8 cellular contexts compared by ENCODE assay signal in genomic region chr3:154323921-154324738, GRCh38. TPM values are rescaled to one million over a fixed set of nuclear protein-coding genes. Genes with fewer than 3 reads are reported as not detected.
DNase-seq lines count a peak whose midpoint lies in the region; ATAC-seq and TF ChIP-seq lines count a peak whose summit lies in the region.

A gene with protein sequence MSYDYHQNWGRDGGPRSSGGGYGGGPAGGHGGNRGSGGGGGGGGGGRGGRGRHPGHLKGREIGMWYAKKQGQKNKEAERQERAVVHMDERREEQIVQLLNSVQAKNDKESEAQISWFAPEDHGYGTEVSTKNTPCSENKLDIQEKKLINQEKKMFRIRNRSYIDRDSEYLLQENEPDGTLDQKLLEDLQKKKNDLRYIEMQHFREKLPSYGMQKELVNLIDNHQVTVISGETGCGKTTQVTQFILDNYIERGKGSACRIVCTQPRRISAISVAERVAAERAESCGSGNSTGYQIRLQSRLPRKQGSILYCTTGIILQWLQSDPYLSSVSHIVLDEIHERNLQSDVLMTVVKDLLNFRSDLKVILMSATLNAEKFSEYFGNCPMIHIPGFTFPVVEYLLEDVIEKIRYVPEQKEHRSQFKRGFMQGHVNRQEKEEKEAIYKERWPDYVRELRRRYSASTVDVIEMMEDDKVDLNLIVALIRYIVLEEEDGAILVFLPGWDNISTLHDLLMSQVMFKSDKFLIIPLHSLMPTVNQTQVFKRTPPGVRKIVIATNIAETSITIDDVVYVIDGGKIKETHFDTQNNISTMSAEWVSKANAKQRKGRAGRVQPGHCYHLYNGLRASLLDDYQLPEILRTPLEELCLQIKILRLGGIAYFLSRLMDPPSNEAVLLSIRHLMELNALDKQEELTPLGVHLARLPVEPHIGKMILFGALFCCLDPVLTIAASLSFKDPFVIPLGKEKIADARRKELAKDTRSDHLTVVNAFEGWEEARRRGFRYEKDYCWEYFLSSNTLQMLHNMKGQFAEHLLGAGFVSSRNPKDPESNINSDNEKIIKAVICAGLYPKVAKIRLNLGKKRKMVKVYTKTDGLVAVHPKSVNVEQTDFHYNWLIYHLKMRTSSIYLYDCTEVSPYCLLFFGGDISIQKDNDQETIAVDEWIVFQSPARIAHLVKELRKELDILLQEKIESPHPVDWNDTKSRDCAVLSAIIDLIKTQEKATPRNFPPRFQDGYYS (minus strand): TSS chr3:154324487. CDS start chr3:154324416, 71 bp downstream.

- H4K20me1 ChIP-seq in MM.1S (ENCODE audit: insufficient read depth, low read length) (peaks cover 15% of the 10 kb centered on the region; the same call in 1 of the 2 replicates), neural progenitor cell (ENCODE audit: low read depth) (peaks cover 45% of the 10 kb centered on the region)

- H3K27ac Mint-ChIP-seq in neural progenitor cell = peak within 1 kb of the TSS; percentile 96

- H3K9me3 Mint-ChIP-seq in neural progenitor cell = peaks cover 3% of the 10 kb centered on the region

- H3K27me3 ChIP-seq in MM.1S (replicated peaks; ENCODE audit: insufficient read depth, low read length) = no peaks in the 10 kb centered on the region
- H3K27me3 ChIP-seq in foreskin keratinocyte = no peaks in the 10 kb centered on the region
- no peaks in the 10 kb centered on the region for H3K27me3 ChIP-seq in neural progenitor cell

- H3K27ac ChIP-seq in MM.1S (ENCODE audit: low read length) = peak within 1 kb of the TSS; percentile 89
- H3K27ac ChIP-seq in foreskin keratinocyte = peak within 1 kb of the TSS; percentile 75
- H3K27ac ChIP-seq in neural progenitor cell = peak within 1 kb of the TSS; percentile 94

- H3F3A ChIP-seq in MM.1S (ENCODE audit: insufficient read depth, low read length) = peaks cover 12% of the 10 kb centered on the region; the same call in 1 of the 2 replicates
- H3F3A ChIP-seq in neural progenitor cell (ENCODE audit: low read depth) = no peaks in the 10 kb centered on the region

- peaks cover 17% of the 10 kb centered on the region for H3K4me1 ChIP-seq in MM.1S (ENCODE audit: low read length)
- peaks cover 10% of the 10 kb centered on the region for H3K4me1 ChIP-seq in foreskin keratinocyte
- H3K4me1 ChIP-seq in neural progenitor cell = peaks cover 29% of the 10 kb centered on the region

- no peaks in the 10 kb centered on the region for H3K9me2 ChIP-seq in MM.1S (replicated peaks; ENCODE audit: insufficient read depth, low read length)

- peak within 1 kb of the TSS; percentile 95 for H3K4me3 Mint-ChIP-seq in neural progenitor cell

- H3K36me3 ChIP-seq in MM.1S (replicated peaks; ENCODE audit: insufficient read depth, low read length) (no peaks in the 10 kb centered on the region), neural progenitor cell (peaks cover 4% of the 10 kb centered on the region)

- TF ChIP-seq CTCF in MM.1S (IDR thresholded peaks at IDR 0.05; ENCODE audit: low read length) = peak; percentile 39
- TF ChIP-seq CTCF in foreskin keratinocyte (conservative IDR thresholded peaks at IDR 0.05) = peak; percentile 46
- no peak for TF ChIP-seq CTCF in neural progenitor cell (IDR thresholded peaks at IDR 0.05)

- in situ Hi-C loops in G401 (cut with HindIII; ENCODE audit: low sequenced_read_pairs) = no loop called here

- peak; percentile 92 for DNase-seq in G401 (ENCODE audit: low spot score)
- DNase-seq in HCEC 1CT = peak; percentile 89
- peak; percentile 95 for DNase-seq in MM.1S
- DNase-seq in SIG-M5 (lab: John Stamatoyannopoulos, UW) = peak; percentile 40
- DNase-seq in activated gamma-delta T cell treated with Interleukin-2 at 50 U/mL for 16 hours = peak; percentile 86
- peak; percentile 56 to 73 for DNase-seq in foreskin keratinocyte
- peak; percentile 98 for DNase-seq in neural progenitor cell (ENCODE audit: low spot score)
- peak; percentile 85 for DNase-seq in stromal cell of bone marrow (ENCODE audit: low read depth)

- peak within 1 kb of the TSS; percentile 93 for H3K9ac ChIP-seq in MM.1S (ENCODE audit: low read length)
- peak within 1 kb of the TSS; percentile 99 for H3K9ac ChIP-seq in neural progenitor cell

- H3K4me2 ChIP-seq in MM.1S (ENCODE audit: low read depth, low read length) = peak within 1 kb of the TSS; percentile 69
- H3K4me2 ChIP-seq in neural progenitor cell = peak within 1 kb of the TSS; percentile 96

- no peaks in the 10 kb centered on the region for H3K27me3 Mint-ChIP-seq in neural progenitor cell (ENCODE audit: insufficient read depth, low read depth)

- peak within 1 kb of the TSS; percentile 64 for H2AFZ ChIP-seq in MM.1S (ENCODE audit: low read length)
- peak within 1 kb of the TSS; percentile 27 for H2AFZ ChIP-seq in neural progenitor cell (replicated peaks)

- peak; percentile 98 for ATAC-seq in foreskin keratinocyte

- H3K4me3 ChIP-seq in MM.1S (ENCODE audit: low read length) (peak within 1 kb of the TSS; percentile 70), neural progenitor cell (peak within 1 kb of the TSS; percentile 94)

- H3K79me2 ChIP-seq in MM.1S (ENCODE audit: low read length) (peaks cover 52% of the 10 kb centered on the region), neural progenitor cell (ENCODE audit: low read depth) (peaks cover 51% of the 10 kb centered on the region)

- H3K36me3 Mint-ChIP-seq in neural progenitor cell = peaks cover 14% of the 10 kb centered on the region

- H3K9me3 ChIP-seq in MM.1S (replicated peaks; ENCODE audit: insufficient read depth, low read length) (no peaks in the 10 kb centered on the region), neural progenitor cell (ENCODE audit: low read depth) (no peaks in the 10 kb centered on the region)

- H3K4me1 Mint-ChIP-seq in neural progenitor cell = peaks cover 13% of the 10 kb centered on the region

RNA-seq across cellular contexts. Expression of the gene that starts here (rescaled TPM):
- 46.2 and 68.8 TPM in 2 replicates for total RNA-seq in G401 (2014; rRNA removed; shearing (Covaris generic))
- total RNA-seq in foreskin keratinocyte (62.2 and 62.8 TPM in 2 replicates), neural progenitor cell (ENCODE audit: low replicate concordance) (70.8 and 91.8 TPM in 2 replicates)
- 24.9 and 35.8 TPM in 2 replicates for polyA plus RNA-seq in foreskin keratinocyte

Comparison
In these comparisons a context has a peak if more than half of its experiments do, and no peak if none do; other contexts are left out.
1. Peak in every context shown above with its lines: DNase-seq, ATAC-seq, H3K4me3 ChIP-seq and H3K27ac ChIP-seq.
2. DNase-seq: peak in every context shown above with its lines; median percentile 98 in neural progenitor cell; 95 in MM.1S; 92 in G401; 89 in HCEC 1CT; 86 in activated gamma-delta T cell treated with Interleukin-2 at 50 U/mL for 16 hours; 85 in stromal cell of bone marrow; 64 in foreskin keratinocyte; 40 in SIG-M5.